In the genomic region with DNA sequence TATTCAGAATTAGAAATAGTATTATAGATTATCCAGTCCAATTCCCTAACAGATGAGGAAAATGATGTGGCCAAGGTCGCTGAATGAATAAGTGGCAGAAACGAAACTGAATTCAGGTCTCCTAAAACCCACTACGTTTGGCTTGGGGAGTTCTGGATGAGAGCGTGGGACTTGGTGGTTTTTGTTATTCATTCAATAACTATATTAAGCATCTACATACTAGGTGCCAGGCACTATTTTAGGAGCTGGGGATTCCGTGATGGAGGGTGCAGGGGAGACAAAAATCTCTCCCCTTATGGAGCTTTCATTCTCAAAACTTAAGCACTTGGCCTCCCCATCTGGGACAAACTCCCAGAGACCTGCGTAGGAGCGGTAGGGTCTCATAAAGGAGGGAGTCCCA, we compare ENCODE assay signal across 8 cellular contexts. TPM values are rescaled to one million over a fixed set of nuclear protein-coding genes. Genes with fewer than 3 reads are reported as not detected.
DNase-seq lines count a peak whose midpoint lies in the region; ATAC-seq and TF ChIP-seq lines count a peak whose summit lies in the region.

No MANE protein-coding gene starts in this region.

- TF ChIP-seq CTCF in OCI-LY3 (IDR thresholded peaks at IDR 0.05; ENCODE audit: low read depth, low read length) = no peak
- no peak for TF ChIP-seq CTCF in epithelial cell of proximal tubule (conservative IDR thresholded peaks at IDR 0.05; ENCODE audit: low read depth, low read length)
- TF ChIP-seq CTCF in prostate gland (IDR thresholded peaks at IDR 0.05) = no peak

- no peaks in the 10 kb centered on the region for H4K20me1 ChIP-seq in OCI-LY3 (ENCODE audit: insufficient read depth, low read length)

- H3K4me1 ChIP-seq in OCI-LY3 (ENCODE audit: low read length) (peaks cover 22% of the 10 kb centered on the region), prostate gland (replicated peaks) (no peaks in the 10 kb centered on the region)

- intact Hi-C loops in prostate gland (cut with DNase I) = no loop called here

- peak overlapping the region; percentile 97 for H2AFZ ChIP-seq in OCI-LY3 (ENCODE audit: low read depth, low read length)

- H3K36me3 ChIP-seq in OCI-LY3 (replicated peaks; ENCODE audit: low read depth, low read length) (no peaks in the 10 kb centered on the region), prostate gland (no peaks in the 10 kb centered on the region)

- 11% methylated on average over 7 of the region's 7 CpGs for WGBS in prostate gland

- DNase-seq in epithelial cell of proximal tubule (ENCODE audit: low read depth) = no peak
- DNase-seq in prostate gland (ENCODE audit: low spot score) = no peak
- no peak for DNase-seq in NOMO-1 (lab: John Stamatoyannopoulos, UW; ENCODE audit: unreplicated experiment in 2 of 2)
- no peak for DNase-seq in NCI-H526 treated with DMSO at 0.1 percent for 48 hours (lab: John Stamatoyannopoulos, UW)
- no peak for DNase-seq in GOT3 (lab: John Stamatoyannopoulos, UW)

- H3K27ac ChIP-seq in OCI-LY3 (ENCODE audit: low read length) (no peak overlapping the region), prostate gland (no peak overlapping the region)

- H3K9me3 ChIP-seq in OCI-LY3 (ENCODE audit: insufficient read depth, low read length) (no peaks in the 10 kb centered on the region), prostate gland (no peaks in the 10 kb centered on the region)

- TF ChIP-seq POLR2A in prostate gland (IDR thresholded peaks at IDR 0.05) = no peak

- peak overlapping the region; percentile 87 for H3K4me2 ChIP-seq in OCI-LY3 (ENCODE audit: low read length)

- no peaks in the 10 kb centered on the region for H3K79me2 ChIP-seq in OCI-LY3 (ENCODE audit: low read length)

- ATAC-seq in GM18519 (IDR thresholded peaks at IDR 0.05; ENCODE audit: low FRiP score, unreplicated experiment) = no peak

- peak overlapping the region; percentile 74; the same call in 1 of the 2 replicates for H3K4me3 ChIP-seq in GM08714 (ENCODE audit: low read length)
- H3K4me3 ChIP-seq in OCI-LY3 (ENCODE audit: low read length) = peak overlapping the region; percentile 93
- peak overlapping the region; percentile 62 for H3K4me3 ChIP-seq in epithelial cell of proximal tubule (ENCODE audit: low read depth, low read length)
- H3K4me3 ChIP-seq in prostate gland = peak overlapping the region; percentile 34 to 40

- peak overlapping the region; percentile 35 for H3K9ac ChIP-seq in OCI-LY3 (ENCODE audit: low read length)

- peaks cover 20% of the 10 kb centered on the region for H3K27me3 ChIP-seq in OCI-LY3 (ENCODE audit: low read depth, low read length)
- H3K27me3 ChIP-seq in prostate gland (replicated peaks; ENCODE audit: insufficient read depth) = peaks cover 18% of the 10 kb centered on the region

RNA-seq across cellular contexts. Expression of gene CCDC184, which starts 0.8 kb away (rescaled TPM):
- total RNA-seq in epithelial cell of proximal tubule (0.12 and 0.29 TPM in 2 replicates), prostate gland (1 to 10 TPM; 1.9 to 3.7 TPM)

RNA-seq across cellular contexts. Expression of gene OR10AD1, which starts 20.4 kb away (rescaled TPM):
- total RNA-seq in epithelial cell of proximal tubule (not detected in 2 replicates), prostate gland (not detected)

RNA-seq across cellular contexts. Expression of gene ASB8, which starts 25.3 kb away (rescaled TPM):
- total RNA-seq in epithelial cell of proximal tubule (8.6 and 13.6 TPM in 2 replicates), prostate gland (10 to 100 TPM; 38.8 to 43.2 TPM)

Comparison
In these comparisons a context has a peak if more than half of its experiments do, and no peak if none do; other contexts are left out.
1. H3K4me3 ChIP-seq: peak in every context shown above with its lines; median percentile 93 in OCI-LY3; 74 in GM08714; 62 in epithelial cell of proximal tubule; 37 in prostate gland.